1 cellular context compared by ENCODE assay signal in genomic region chr6:12075067-12075563, GRCh38.
TF ChIP-seq lines count a peak whose summit lies in the region.

No MANE protein-coding gene starts in this region.

TF ChIP-seq in GM23338, 12 proteins besides CTCF, POLR2A, EP300 and RAD21 (continued from another document):
- TF ChIP-seq ZNF462 (CRISPR knock-in tag; IDR thresholded peaks at IDR 0.05): no peak
- no peak for TF ChIP-seq REST (IDR thresholded peaks at IDR 0.05; ENCODE audit: unreplicated experiment)
- no peak for TF ChIP-seq ZNF331 (CRISPR knock-in tag; IDR thresholded peaks at IDR 0.05; ENCODE audit: low read depth)
- TF ChIP-seq EZH2phosphoT487 (IDR thresholded peaks at IDR 0.05; ENCODE audit: unreplicated experiment): no peak
- no peak for TF ChIP-seq POLR2AphosphoS5 (IDR thresholded peaks at IDR 0.05; ENCODE audit: low read depth)
- no peak for TF ChIP-seq CREB1 (CRISPR knock-in tag; IDR thresholded peaks at IDR 0.05; ENCODE audit: low read depth)
- TF ChIP-seq JUNB (IDR thresholded peaks at IDR 0.05; ENCODE audit: unreplicated experiment): no peak
- TF ChIP-seq NANOG (IDR thresholded peaks at IDR 0.05; ENCODE audit: borderline replicate concordance): no peak
- no peak for TF ChIP-seq EZH2 (IDR thresholded peaks at IDR 0.05; ENCODE audit: low read depth, unreplicated experiment)
